Comparison of ENCODE assay signal across 1 cellular context in genomic region chr19:42200116-42200740, GRCh38.
TF ChIP-seq lines count a peak whose summit lies in the region.

No MANE protein-coding gene starts in this region.

TF ChIP-seq in K562, 482 proteins besides CTCF, POLR2A, EP300 and RAD21 (continues in another document):
- TF ChIP-seq ZNF695 (CRISPR knock-in tag; IDR thresholded peaks at IDR 0.05) (no peak), BDP1 (IDR thresholded peaks at IDR 0.05; ENCODE audit: insufficient read depth, insufficient read length) (no peak), RFX7 (CRISPR knock-in tag; IDR thresholded peaks at IDR 0.05) (no peak), CGGBP1 (CRISPR knock-in tag; IDR thresholded peaks at IDR 0.05) (no peak), CC2D1A (IDR thresholded peaks at IDR 0.05) (0 out of 2 replicates have a peak, but pooled peaks have one; percentile 8), CXXC5 (CRISPR knock-in tag; IDR thresholded peaks at IDR 0.05) (no peak), ZNF316 (IDR thresholded peaks at IDR 0.05) (peak; percentile 7; the same call in 1 of the 2 replicates), THRAP3 (IDR thresholded peaks at IDR 0.05; ENCODE audit: borderline replicate concordance) (0 out of 2 replicates have a peak, but pooled peaks have one; percentile 25), TCF3 (CRISPR knock-in tag; IDR thresholded peaks at IDR 0.05) (0 out of 2 replicates have a peak, but pooled peaks have one; percentile 16), ZNF592 (IDR thresholded peaks at IDR 0.05) (peak; percentile 34; the same call in 1 of the 2 replicates), KAT8 (IDR thresholded peaks at IDR 0.05; ENCODE audit: low read depth) (no peak), PHF20 (IDR thresholded peaks at IDR 0.05; ENCODE audit: partially characterized antibody) (peak; percentile 62), KLF16 (IDR thresholded peaks at IDR 0.05) (no peak; the same call in 1 of the 2 replicates), TEAD2 (tag; IDR thresholded peaks at IDR 0.05) (no peak), ZHX1 (conservative IDR thresholded peaks at IDR 0.05; ENCODE audit: low read length) (no peak), ETV6 (IDR thresholded peaks at IDR 0.05; ENCODE audit: borderline replicate concordance in 1 of 2, low read depth in 2 of 2, low read length in 1 of 2) (no peak), ETV6 (CRISPR knock-in tag; IDR thresholded peaks at IDR 0.05; ENCODE audit: borderline replicate concordance) (no peak), ASH1L (IDR thresholded peaks at IDR 0.05; ENCODE audit: borderline replicate concordance, low read depth, partially characterized antibody) (no peak), CBFA2T3 (IDR thresholded peaks at IDR 0.05) (peak; percentile 61), ZNF239 (CRISPR knock-in tag; IDR thresholded peaks at IDR 0.05) (no peak), E2F3 (CRISPR knock-in tag; IDR thresholded peaks at IDR 0.05) (no peak), YBX1 (IDR thresholded peaks at IDR 0.05) (no peak), CBX1 (IDR thresholded peaks at IDR 0.05; ENCODE audit: low read depth) (no peak), ZBTB40 (IDR thresholded peaks at IDR 0.05) (0 out of 2 replicates have a peak, but pooled peaks have one; percentile 4), ZBTB40 (CRISPR knock-in tag; IDR thresholded peaks at IDR 0.05) (no peak), ZNF395 (CRISPR knock-in tag; IDR thresholded peaks at IDR 0.05) (0 out of 2 replicates have a peak, but pooled peaks have one; percentile 31), CBX5 (IDR thresholded peaks at IDR 0.05; ENCODE audit: borderline replicate concordance, low read depth) (no peak), ZNF175 (CRISPR knock-in tag; IDR thresholded peaks at IDR 0.05; ENCODE audit: low read depth) (no peak), HMG20A (CRISPR knock-in tag; conservative IDR thresholded peaks at IDR 0.05) (no peak), NR2C1 (IDR thresholded peaks at IDR 0.05) (0 out of 2 replicates have a peak, but pooled peaks have one; percentile 28), NR2C1 (tag; IDR thresholded peaks at IDR 0.05) (no peak), HNRNPL (IDR thresholded peaks at IDR 0.05; ENCODE audit: low read depth, low read length) (no peak), NCOA4 (IDR thresholded peaks at IDR 0.05; ENCODE audit: partially characterized antibody) (no peak), DLX4 (CRISPR knock-in tag; IDR thresholded peaks at IDR 0.05) (no peak), ZNF134 (CRISPR knock-in tag; conservative IDR thresholded peaks at IDR 0.05) (0 out of 2 replicates have a peak, but pooled peaks have one; percentile 35), ZNF511 (CRISPR knock-in tag; IDR thresholded peaks at IDR 0.05) (no peak), ZNF232 (CRISPR knock-in tag; IDR thresholded peaks at IDR 0.05) (no peak), FOXK2 (conservative IDR thresholded peaks at IDR 0.05 in 1 of 2, IDR thresholded peaks at IDR 0.05 in 1 of 2; ENCODE audit: low read depth in 2 of 2) (peak in 1 of 2 experiments; percentile 58; a peak in 1 of 4 replicates), ZKSCAN1 (IDR thresholded peaks at IDR 0.05; ENCODE audit: low read depth, low read length) (peak; percentile 91), TGIF2 (CRISPR knock-in tag; IDR thresholded peaks at IDR 0.05) (no peak), PKNOX1 (IDR thresholded peaks at IDR 0.05) (peak; percentile 28; the same call in 1 of the 2 replicates), CBFA2T2 (conservative IDR thresholded peaks at IDR 0.05) (peak; percentile 33; the same call in 1 of the 2 replicates), THRA (IDR thresholded peaks at IDR 0.05) (no peak), TAL1 (IDR thresholded peaks at IDR 0.05) (peak; percentile 24; the same call in 1 of the 2 replicates)
